Comparison of ENCODE assay signal across 8 cellular contexts in genomic region chr2:190947711-190948251, GRCh38.
DNase-seq lines count a peak whose midpoint lies in the region; ATAC-seq and TF ChIP-seq lines count a peak whose summit lies in the region.

No MANE protein-coding gene starts in this region.

- H3K9me3 Mint-ChIP-seq in activated T-cell treated with anti-CD3 and anti-CD28 coated beads, Interleukin-2, amount 50 U/mL, for 4 hours: no peaks in the 10 kb centered on the region
- H3K9me3 Mint-ChIP-seq in central memory CD8-positive, alpha-beta T cell: no peaks in the 10 kb centered on the region
- H3K9me3 Mint-ChIP-seq in mesothelial cell of epicardium: no peaks in the 10 kb centered on the region
- no peaks in the 10 kb centered on the region for H3K9me3 Mint-ChIP-seq in activated CD4-positive, alpha-beta memory T cell treated with anti-CD3 and anti-CD28 coated beads for 36 hours

- peaks cover 11% of the 10 kb centered on the region for H3K4me1 Mint-ChIP-seq in activated T-cell treated with anti-CD3 and anti-CD28 coated beads, Interleukin-2, amount 50 U/mL, for 4 hours (ENCODE audit: low read depth)
- peaks cover 12% of the 10 kb centered on the region for H3K4me1 Mint-ChIP-seq in central memory CD8-positive, alpha-beta T cell
- peaks cover 31% of the 10 kb centered on the region for H3K4me1 Mint-ChIP-seq in mesothelial cell of epicardium
- peaks cover 19% of the 10 kb centered on the region for H3K4me1 Mint-ChIP-seq in activated CD4-positive, alpha-beta memory T cell treated with anti-CD3 and anti-CD28 coated beads for 36 hours (ENCODE audit: low read depth)

- H3K4me3 Mint-ChIP-seq in activated T-cell treated with anti-CD3 and anti-CD28 coated beads, Interleukin-2, amount 50 U/mL, for 4 hours: no peak overlapping the region
- peak overlapping the region; percentile 30 for H3K4me3 Mint-ChIP-seq in central memory CD8-positive, alpha-beta T cell
- H3K4me3 Mint-ChIP-seq in mesothelial cell of epicardium: peak overlapping the region; percentile 7
- no peak overlapping the region for H3K4me3 Mint-ChIP-seq in activated CD4-positive, alpha-beta memory T cell treated with anti-CD3 and anti-CD28 coated beads for 36 hours

- H3K27ac Mint-ChIP-seq in central memory CD8-positive, alpha-beta T cell (ENCODE audit: low read depth): peak overlapping the region; percentile 55
- no peak overlapping the region for H3K27ac Mint-ChIP-seq in mesothelial cell of epicardium
- no peak overlapping the region for H3K27ac Mint-ChIP-seq in activated CD4-positive, alpha-beta memory T cell treated with anti-CD3 and anti-CD28 coated beads for 36 hours

- CTCF ChIA-PET in activated CD4-positive, alpha-beta memory T cell treated with anti-CD3 and anti-CD28 coated beads for 36 hours (lab: Charles Lee): interaction anchor here (0.6 to 2.8 kb wide), 12 partner anchors 15 to 565 kb away, joined by 3 to 18 read pairs (median 4); no protein-coding TSS in a partner anchor

- POLR2A ChIA-PET in activated CD4-positive, alpha-beta memory T cell treated with anti-CD3 and anti-CD28 coated beads for 36 hours (lab: Charles Lee): interaction anchor here (0.7 to 1.4 kb wide), 6 partner anchors 15 to 85 kb away, joined by 3 to 4 read pairs (median 3); partner anchors contain the start of gene GLS

- peak; percentile 79 to 87 for ATAC-seq in activated T-cell treated with anti-CD3 and anti-CD28 coated beads, Interleukin-2, amount 50 U/mL, for 4 hours
- ATAC-seq in HG02642 (IDR thresholded peaks at IDR 0.05; ENCODE audit: poor library complexity, unreplicated experiment): peak; percentile 77
- peak; percentile 84 for ATAC-seq in central memory CD8-positive, alpha-beta T cell (replicated peaks; ENCODE audit: extremely low read depth, poor library complexity, severe bottlenecking)

- no peaks in the 10 kb centered on the region for H3K27me3 Mint-ChIP-seq in activated T-cell treated with anti-CD3 and anti-CD28 coated beads, Interleukin-2, amount 50 U/mL, for 4 hours (ENCODE audit: low read depth)
- H3K27me3 Mint-ChIP-seq in central memory CD8-positive, alpha-beta T cell: no peaks in the 10 kb centered on the region
- no peaks in the 10 kb centered on the region for H3K27me3 Mint-ChIP-seq in mesothelial cell of epicardium (ENCODE audit: low read depth)
- H3K27me3 Mint-ChIP-seq in activated CD4-positive, alpha-beta memory T cell treated with anti-CD3 and anti-CD28 coated beads for 36 hours: no peaks in the 10 kb centered on the region

- intact Hi-C loops in activated CD4-positive, alpha-beta memory T cell treated with anti-CD3 and anti-CD28 coated beads for 36 hours (cut with micrococcal nuclease): loop anchor here (1.0 to 5.0 kb wide), 3 partner anchors 97 to 565 kb away; no protein-coding TSS in a partner anchor

- TF ChIP-seq CTCF in mesothelial cell of epicardium (IDR thresholded peaks at IDR 0.05; ENCODE audit: unreplicated experiment): no peak

- no peak for DNase-seq in activated T-cell treated with anti-CD3 and anti-CD28 coated beads, Interleukin-2, amount 50 U/mL, for 4 hours
- DNase-seq in activated T-cell treated with anti-CD3 and anti-CD28 coated beads, Interleukin-2, amount 50 U/mL, for 1 hour: no peak
- peak; percentile 64 for DNase-seq in NCI-H2029 treated with DMSO at 0.1 percent for 48 hours (lab: John Stamatoyannopoulos, UW)
- DNase-seq in central memory CD8-positive, alpha-beta T cell (ENCODE audit: low spot score in 2 of 2): no peak
- no peak for DNase-seq in mesothelial cell of epicardium (ENCODE audit: low spot score in 2 of 2, unreplicated experiment in 2 of 2)
- DNase-seq in GM19240 (ENCODE audit: insufficient read length, low spot score): no peak
- DNase-seq in activated CD4-positive, alpha-beta memory T cell treated with anti-CD3 and anti-CD28 coated beads for 36 hours: no peak

- H3K36me3 Mint-ChIP-seq in activated T-cell treated with anti-CD3 and anti-CD28 coated beads, Interleukin-2, amount 50 U/mL, for 4 hours (ENCODE audit: insufficient read depth): peaks cover 2% of the 10 kb centered on the region
- H3K36me3 Mint-ChIP-seq in central memory CD8-positive, alpha-beta T cell (ENCODE audit: insufficient read depth): no peaks in the 10 kb centered on the region
- H3K36me3 Mint-ChIP-seq in mesothelial cell of epicardium: no peaks in the 10 kb centered on the region
- H3K36me3 Mint-ChIP-seq in activated CD4-positive, alpha-beta memory T cell treated with anti-CD3 and anti-CD28 coated beads for 36 hours: no peaks in the 10 kb centered on the region

Comparison
In these comparisons a context has a peak if more than half of its experiments do, and no peak if none do; other contexts are left out.
1. H3K4me3 Mint-ChIP-seq: peak in central memory CD8-positive, alpha-beta T cell (single experiment) and mesothelial cell of epicardium (single experiment); none in activated T-cell treated with anti-CD3 and anti-CD28 coated beads, Interleukin-2, amount 50 U/mL, for 4 hours (single experiment) and activated CD4-positive, alpha-beta memory T cell treated with anti-CD3 and anti-CD28 coated beads for 36 hours (single experiment).
2. Peak in every context shown above with its lines, with median percentiles within 50 percentile points of each other: ATAC-seq.